ENCODE assay signal across 7 cellular contexts in the genomic region with DNA sequence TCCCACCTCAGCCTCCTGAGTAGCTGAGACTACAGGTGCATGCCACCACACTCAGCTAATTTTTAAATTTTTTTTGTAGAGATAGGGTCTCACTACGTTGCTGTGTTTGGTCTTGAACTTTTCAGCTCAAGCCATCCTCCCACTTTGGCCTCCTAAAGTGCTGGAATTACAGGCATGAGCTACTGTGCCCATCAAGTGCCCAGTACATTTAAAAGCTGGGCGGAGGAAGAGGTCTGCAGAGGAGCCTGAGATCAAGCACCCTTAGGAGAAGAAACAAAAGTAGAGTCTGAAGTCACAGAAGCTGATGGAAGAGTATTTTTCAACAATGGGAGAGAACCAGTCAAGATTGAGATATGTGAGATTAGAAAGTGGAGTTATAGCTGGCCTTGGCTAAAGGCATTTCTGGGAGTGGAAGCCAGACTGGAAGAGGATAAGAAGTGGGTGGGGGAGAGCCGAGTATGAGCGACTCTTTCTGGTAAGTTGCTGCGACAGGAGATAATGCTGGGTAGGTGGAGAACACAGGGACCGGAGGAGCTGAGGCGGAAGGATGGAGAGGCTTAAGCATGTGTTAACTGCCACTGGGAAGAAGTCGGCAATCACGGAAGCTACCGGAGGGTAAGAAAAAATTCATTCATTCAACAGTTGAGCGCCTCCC. TPM values are rescaled to one million over a fixed set of nuclear protein-coding genes. Genes with fewer than 3 reads are reported as not detected.
DNase-seq lines count a peak whose midpoint lies in the region; FAIRE-seq and TF ChIP-seq lines count a peak whose summit lies in the region.

No MANE protein-coding gene starts in this region.

- 14 to 16% methylated on average over 11 of the region's 11 CpGs for WGBS in tibial nerve, 2 donors

- peaks cover 0 to 44% (median 25%) of the 10 kb centered on the region in 4 donors for H3K4me1 ChIP-seq in tibial nerve

- no peak for FAIRE-seq in GM12891 (lab: Jason Lieb, UNC)

- peak overlapping the region; percentile 66 to 100 (median 89) for H3K4me3 ChIP-seq in tibial nerve

- no peaks in the 10 kb centered on the region for H3K9me3 ChIP-seq in tibial nerve

- TF ChIP-seq EP300 in tibial nerve (IDR thresholded peaks at IDR 0.05), result no peak

- H3K27me3 ChIP-seq in layer of hippocampus (ENCODE audit: control insufficient read depth, insufficient read depth, low read length) (no peaks in the 10 kb centered on the region), tibial nerve (no peaks in the 10 kb centered on the region)

- no peak for TF ChIP-seq POLR2A in GM12891 (IDR thresholded peaks at IDR 0.05; ENCODE audit: low read depth, low read length)
- no peak for TF ChIP-seq POLR2A in tibial nerve (IDR thresholded peaks at IDR 0.05)

- H3K36me3 ChIP-seq in tibial nerve, result peaks cover 0 to 19% (median 0%) of the 10 kb centered on the region in 3 donors

- H3K27ac ChIP-seq in angular gyrus (ENCODE audit: low read depth, low read length), result peak overlapping the region; percentile 79
- H3K27ac ChIP-seq in layer of hippocampus (ENCODE audit: low read depth, low read length), result peak overlapping the region; percentile 80
- peak overlapping the region; percentile 78 to 99 (median 93) for H3K27ac ChIP-seq in tibial nerve

- no peak for TF ChIP-seq CTCF in tibial nerve (IDR thresholded peaks at IDR 0.05)

- peak; percentile 25 for DNase-seq in GM12891 (ENCODE audit: insufficient read length, low spot score)
- peak; percentile 13 for DNase-seq in HT1080 (ENCODE audit: low read depth)
- DNase-seq in tibial nerve (ENCODE audit: low spot score in 2 of 2), result no peak
- DNase-seq in NCI-H2081 treated with DMSO at 0.1 percent for 48 hours (lab: John Stamatoyannopoulos, UW), result no peak
- DNase-seq in 8988T, result no peak

TF ChIP-seq in GM12891, 5 proteins besides CTCF, POLR2A, EP300 and RAD21:
- TF ChIP-seq TAF1 (IDR thresholded peaks at IDR 0.05; ENCODE audit: low read depth, low read length) (no peak), POU2F2 (IDR thresholded peaks at IDR 0.05; ENCODE audit: low read depth, low read length) (no peak), SPI1 (IDR thresholded peaks at IDR 0.05; ENCODE audit: low read depth, low read length) (no peak), POLR2AphosphoS5 (IDR thresholded peaks at IDR 0.05; ENCODE audit: low read depth, low read length) (no peak), PAX5 (IDR thresholded peaks at IDR 0.05; ENCODE audit: insufficient read depth, low read length, severe bottlenecking) (no peak)

RNA-seq across cellular contexts. Expression of a gene that starts 0.8 kb away (rescaled TPM):
- polyA plus RNA-seq in GM12891 (2012; ENCODE audit: low read depth, missing spikeins), result 13.2 TPM
- total RNA-seq in HT1080 (2014; rRNA removed; shearing (Covaris generic)), result 9.3 and 14.5 TPM in 2 replicates
- 19.2 and 28.8 TPM in 2 replicates for polyA plus RNA-seq in HT1080 (2015; cell fraction: cytosol; rRNA removed)
- 40.9 and 41.9 TPM in 2 replicates for polyA plus RNA-seq in HT1080 (2015; cell fraction: nucleus; rRNA removed)
- total RNA-seq in tibial nerve, result 10 to 100 TPM; 32.4 to 45.9 (median 42.4) TPM

Comparison
In these comparisons a context has a peak if more than half of its experiments do, and no peak if none do; other contexts are left out.
1. DNase-seq: peak in GM12891 (single experiment) and HT1080 (single experiment); none in tibial nerve (0 of 2), NCI-H2081 treated with DMSO at 0.1 percent for 48 hours (single experiment) and 8988T (single experiment).
2. Peak in every context shown above with its lines, with median percentiles within 50 percentile points of each other: H3K27ac ChIP-seq.